23 cellular contexts compared by ENCODE assay signal in genomic region chr6:167580512-167580911, GRCh38.
DNase-seq lines count a peak whose midpoint lies in the region; TF ChIP-seq lines count a peak whose summit lies in the region.
"Had no signal": no experiment of that assay in that cellular context is flagged by ENCODE, and none has a peak within 500 bp of the region (broad histone marks: within the 10 kb centered on the region; RNA-seq: fewer than 3 reads in every experiment).

No MANE protein-coding gene starts in this region.

- H3K4me1 Mint-ChIP-seq in brain = peaks cover 57% of the 10 kb centered on the region
- H3K4me1 Mint-ChIP-seq in nephron = peaks cover 37% of the 10 kb centered on the region
- H3K4me1 Mint-ChIP-seq in activated CD4-positive, alpha-beta T cell treated with anti-CD3 and anti-CD28 coated beads, Interleukin-2, amount 10 ng/mL, durations not matched to agents 24 days and 14 days = no peaks in the 10 kb centered on the region
- H3K4me1 Mint-ChIP-seq: activated naive CD8-positive, alpha-beta T cell treated with anti-CD3 and anti-CD28 coated beads for 36 hours had no signal

- H3K4me3 Mint-ChIP-seq in brain (no peak overlapping the region), nephron (no peak overlapping the region)
- no peak overlapping the region for H3K4me3 Mint-ChIP-seq in activated CD4-positive, alpha-beta T cell treated with anti-CD3 and anti-CD28 coated beads, Interleukin-2, amount 10 ng/mL, durations not matched to agents 24 days and 14 days
- H3K4me3 Mint-ChIP-seq: activated naive CD8-positive, alpha-beta T cell treated with anti-CD3 and anti-CD28 coated beads for 36 hours; CD8-positive, alpha-beta T cell had no signal

- TF ChIP-seq CTCF in brain (conservative IDR thresholded peaks at IDR 0.05) = no peak
- TF ChIP-seq CTCF in nephron (IDR thresholded peaks at IDR 0.05; ENCODE audit: unreplicated experiment in 3 of 3) = no peak

- peaks cover 26 to 45% (median 34%) of the 10 kb centered on the region in 5 experiments for H3K9me3 Mint-ChIP-seq in brain
- peaks cover 28% of the 10 kb centered on the region for H3K9me3 Mint-ChIP-seq in nephron
- peaks cover 5% of the 10 kb centered on the region for H3K9me3 Mint-ChIP-seq in activated CD4-positive, alpha-beta T cell treated with anti-CD3 and anti-CD28 coated beads, Interleukin-2, amount 10 ng/mL, durations not matched to agents 24 days and 14 days

- DNase-seq in MV-4-11 (lab: John Stamatoyannopoulos, UW) (peak; percentile 67), NCI-H146 treated with DMSO at 0.1 percent for 48 hours (lab: John Stamatoyannopoulos, UW; ENCODE audit: unreplicated experiment) (peak; percentile 48), NCI-H1694 (lab: John Stamatoyannopoulos, UW) (no peak)
- DNase-seq in activated CD4-positive, alpha-beta T cell treated with anti-CD3 and anti-CD28 coated beads, Interleukin-2, amount 50 U/mL, for 4 hours = no peak
- no peak for DNase-seq in activated CD4-positive, alpha-beta T cell treated with anti-CD3 and anti-CD28 coated beads, Interleukin-2, amount 10 ng/mL, durations not matched to agents 24 days and 14 days
- DNase-seq: activated CD8-positive, alpha-beta memory T cell treated with anti-CD3 and anti-CD28 coated beads, Interleukin-2, amount 50 U/mL, for 4 hours; activated naive CD8-positive, alpha-beta T cell treated with anti-CD3 and anti-CD28 coated beads for 36 hours; CD8-positive, alpha-beta T cell; erythroblast; foreskin keratinocyte; hypothalamus; islet precursor cell; Karpas-422; NCI-H1105; NCI-H226; psoas muscle; RPMI8226; spleen; stimulated activated CD4-positive, alpha-beta T cell treated with anti-CD3 and anti-CD28 coated beads, Interleukin-4, amount 100 ng/mL, for 1 hour; stimulated activated naive CD4-positive, alpha-beta T cell; WERI-Rb-1 had no signal

- H3K27me3 Mint-ChIP-seq in brain (no peaks in the 10 kb centered on the region), nephron (ENCODE audit: low read depth) (peaks cover 19% of the 10 kb centered on the region)
- peaks cover 14% of the 10 kb centered on the region for H3K27me3 Mint-ChIP-seq in activated CD4-positive, alpha-beta T cell treated with anti-CD3 and anti-CD28 coated beads, Interleukin-2, amount 10 ng/mL, durations not matched to agents 24 days and 14 days

- peaks cover 8% of the 10 kb centered on the region for H3K36me3 Mint-ChIP-seq in brain
- peaks cover 7% of the 10 kb centered on the region for H3K36me3 Mint-ChIP-seq in nephron (ENCODE audit: low read depth)
- no peaks in the 10 kb centered on the region for H3K36me3 Mint-ChIP-seq in activated CD4-positive, alpha-beta T cell treated with anti-CD3 and anti-CD28 coated beads, Interleukin-2, amount 10 ng/mL, durations not matched to agents 24 days and 14 days (ENCODE audit: low read depth)
- H3K36me3 Mint-ChIP-seq: CD8-positive, alpha-beta T cell had no signal

- intact Hi-C loops in activated CD4-positive, alpha-beta T cell treated with anti-CD3 and anti-CD28 coated beads, Interleukin-2, amount 10 ng/mL, durations not matched to agents 24 days and 14 days (cut with micrococcal nuclease) = no loop called here

- H3K27ac Mint-ChIP-seq in brain (peak overlapping the region in 4 of 5 experiments; percentile 31 to 75 (median 56)), nephron (peak overlapping the region in 2 of 3 experiments; percentile 25 to 38)
- no peak overlapping the region for H3K27ac Mint-ChIP-seq in activated CD4-positive, alpha-beta T cell treated with anti-CD3 and anti-CD28 coated beads, Interleukin-2, amount 10 ng/mL, durations not matched to agents 24 days and 14 days
- H3K27ac Mint-ChIP-seq: activated naive CD8-positive, alpha-beta T cell treated with anti-CD3 and anti-CD28 coated beads for 36 hours; CD8-positive, alpha-beta T cell had no signal

Comparison
In these comparisons a context has a peak if more than half of its experiments do, and no peak if none do; other contexts are left out.
1. DNase-seq: peak in MV-4-11 (single experiment) and NCI-H146 treated with DMSO at 0.1 percent for 48 hours (single experiment); none in activated CD4-positive, alpha-beta T cell treated with anti-CD3 and anti-CD28 coated beads, Interleukin-2, amount 50 U/mL, for 4 hours (0 of 2), activated CD4-positive, alpha-beta T cell treated with anti-CD3 and anti-CD28 coated beads, Interleukin-2, amount 10 ng/mL, durations not matched to agents 24 days and 14 days (single experiment) and NCI-H1694 (single experiment).